ENCODE assay signal across 1 cellular context in the genomic region with DNA sequence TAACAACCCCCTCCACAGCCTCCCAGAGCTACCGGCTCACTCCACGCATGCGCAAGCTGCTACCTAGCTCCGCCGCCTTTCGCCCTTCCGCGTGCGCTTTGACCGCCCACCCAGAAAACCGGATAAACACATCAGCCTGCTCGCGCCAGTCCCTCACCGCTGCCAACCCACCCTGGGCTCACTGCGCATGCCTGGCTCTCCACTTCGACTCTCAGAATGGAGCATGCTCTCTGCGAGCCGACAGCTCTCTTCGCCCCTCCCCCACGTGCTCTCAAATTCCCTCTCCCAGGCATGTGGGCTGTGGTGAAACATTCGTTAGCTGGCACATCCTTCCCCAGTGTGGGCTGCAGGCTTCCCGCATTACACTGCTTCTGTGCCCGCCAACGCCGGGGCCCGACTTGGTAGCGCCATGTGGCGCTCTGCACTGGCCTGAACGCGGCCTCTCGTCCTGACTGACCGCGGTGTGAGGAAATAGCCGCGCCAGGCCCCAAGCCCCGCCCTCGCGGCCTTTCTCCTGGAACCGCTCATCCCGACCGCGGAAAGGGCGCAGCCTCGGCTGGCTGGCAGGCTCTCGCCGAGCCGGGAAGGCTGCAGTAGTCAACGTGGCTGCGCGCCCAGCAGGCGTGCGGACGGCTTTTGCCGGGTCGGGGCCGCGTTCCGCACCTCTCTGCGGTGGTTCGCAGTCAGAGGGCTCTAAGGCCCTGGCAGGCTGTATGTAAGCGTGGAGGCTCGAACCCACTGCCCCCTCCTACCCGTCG.
TF ChIP-seq lines count a peak whose summit lies in the region.

No MANE protein-coding gene starts in this region.

TF ChIP-seq in WTC11, 78 proteins besides CTCF, POLR2A, EP300 and RAD21 (continued from another document):
- TF ChIP-seq HMGXB4 (CRISPR knock-in tag; IDR thresholded peaks at IDR 0.05) (peak; percentile 86), NFATC4 (CRISPR knock-in tag; IDR thresholded peaks at IDR 0.05) (no peak), ERG (CRISPR knock-in tag; IDR thresholded peaks at IDR 0.05) (0 out of 2 replicates have a peak, but pooled peaks have one; percentile 46), SOX15 (CRISPR knock-in tag; IDR thresholded peaks at IDR 0.05) (no peak), ELF4 (CRISPR knock-in tag; IDR thresholded peaks at IDR 0.05; ENCODE audit: low read depth) (peak; percentile 93; the same call in 1 of the 2 replicates), NR2C2 (CRISPR knock-in tag; IDR thresholded peaks at IDR 0.05) (peak; percentile 69), FOXP1 (CRISPR knock-in tag; IDR thresholded peaks at IDR 0.05; ENCODE audit: borderline replicate concordance) (peak; percentile 97), GABPB1 (CRISPR knock-in tag; IDR thresholded peaks at IDR 0.05) (peak; percentile 88)
- TF ChIP-seq, protein P1, sequence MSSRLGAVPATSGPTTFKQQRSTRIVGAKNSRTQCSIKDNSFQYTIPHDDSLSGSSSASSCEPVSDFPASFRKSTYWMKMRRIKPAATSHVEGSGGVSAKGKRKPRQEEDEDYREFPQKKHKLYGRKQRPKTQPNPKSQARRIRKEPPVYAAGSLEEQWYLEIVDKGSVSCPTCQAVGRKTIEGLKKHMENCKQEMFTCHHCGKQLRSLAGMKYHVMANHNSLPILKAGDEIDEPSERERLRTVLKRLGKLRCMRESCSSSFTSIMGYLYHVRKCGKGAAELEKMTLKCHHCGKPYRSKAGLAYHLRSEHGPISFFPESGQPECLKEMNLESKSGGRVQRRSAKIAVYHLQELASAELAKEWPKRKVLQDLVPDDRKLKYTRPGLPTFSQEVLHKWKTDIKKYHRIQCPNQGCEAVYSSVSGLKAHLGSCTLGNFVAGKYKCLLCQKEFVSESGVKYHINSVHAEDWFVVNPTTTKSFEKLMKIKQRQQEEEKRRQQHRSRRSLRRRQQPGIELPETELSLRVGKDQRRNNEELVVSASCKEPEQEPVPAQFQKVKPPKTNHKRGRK (CRISPR knock-in tag; IDR thresholded peaks at IDR 0.05; ENCODE audit: borderline replicate concordance) = no peak
- TF ChIP-seq, protein P2, sequence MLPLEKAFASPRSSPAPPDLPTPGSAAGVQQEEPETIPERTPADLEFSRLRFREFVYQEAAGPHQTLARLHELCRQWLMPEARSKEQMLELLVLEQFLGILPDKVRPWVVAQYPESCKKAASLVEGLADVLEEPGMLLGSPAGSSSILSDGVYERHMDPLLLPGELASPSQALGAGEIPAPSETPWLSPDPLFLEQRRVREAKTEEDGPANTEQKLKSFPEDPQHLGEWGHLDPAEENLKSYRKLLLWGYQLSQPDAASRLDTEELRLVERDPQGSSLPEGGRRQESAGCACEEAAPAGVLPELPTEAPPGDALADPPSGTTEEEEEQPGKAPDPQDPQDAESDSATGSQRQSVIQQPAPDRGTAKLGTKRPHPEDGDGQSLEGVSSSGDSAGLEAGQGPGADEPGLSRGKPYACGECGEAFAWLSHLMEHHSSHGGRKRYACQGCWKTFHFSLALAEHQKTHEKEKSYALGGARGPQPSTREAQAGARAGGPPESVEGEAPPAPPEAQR (CRISPR knock-in tag; IDR thresholded peaks at IDR 0.05) = 0 out of 2 replicates have a peak, but pooled peaks have one; percentile 43
